1 cellular context compared by ENCODE assay signal in genomic region chr2:231041061-231041689, GRCh38.
TF ChIP-seq lines count a peak whose summit lies in the region.

No MANE protein-coding gene starts in this region.

TF ChIP-seq in HepG2, 621 proteins besides CTCF, POLR2A, EP300 and RAD21 (continued from another document):
- TF ChIP-seq AKAP8 (CRISPR knock-in tag; IDR thresholded peaks at IDR 0.05) (0 out of 2 replicates have a peak, but pooled peaks have one; percentile 54), HNRNPL (IDR thresholded peaks at IDR 0.05; ENCODE audit: low read depth, low read length) (peak; percentile 48; the same call in 1 of the 2 replicates), ZNF143 (CRISPR knock-in tag; IDR thresholded peaks at IDR 0.05) (0 out of 2 replicates have a peak, but pooled peaks have one; percentile 38), HOXA3 (CRISPR knock-in tag; IDR thresholded peaks at IDR 0.05) (no peak), MEIS1 (CRISPR knock-in tag; IDR thresholded peaks at IDR 0.05; ENCODE audit: borderline replicate concordance) (no peak), CAMTA2 (CRISPR knock-in tag; IDR thresholded peaks at IDR 0.05; ENCODE audit: borderline replicate concordance) (no peak), USF2 (IDR thresholded peaks at IDR 0.05; ENCODE audit: low read depth, low read length) (no peak), USF2 (CRISPR knock-in tag; IDR thresholded peaks at IDR 0.05; ENCODE audit: borderline replicate concordance) (no peak), MNT (IDR thresholded peaks at IDR 0.05) (no peak), ZBTB46 (CRISPR knock-in tag; IDR thresholded peaks at IDR 0.05; ENCODE audit: borderline replicate concordance) (no peak), ZNF274 (CRISPR knock-in tag; IDR thresholded peaks at IDR 0.05) (no peak), ZBTB25 (CRISPR knock-in tag; IDR thresholded peaks at IDR 0.05) (no peak), SNAPC4 (CRISPR knock-in tag; IDR thresholded peaks at IDR 0.05) (no peak), AFF4 (CRISPR knock-in tag; IDR thresholded peaks at IDR 0.05) (no peak), CCAR2 (optimal IDR thresholded peaks at IDR 0.05; ENCODE audit: low read depth, low read length) (no peak), PRPF4 (IDR thresholded peaks at IDR 0.05; ENCODE audit: low read depth, low read length, poor library complexity, severe bottlenecking) (no peak), ETS1 (CRISPR knock-in tag; IDR thresholded peaks at IDR 0.05) (no peak), PREB (CRISPR knock-in tag; IDR thresholded peaks at IDR 0.05) (no peak)
